Comparison of ENCODE assay signal across 10 cellular contexts in the genomic region with DNA sequence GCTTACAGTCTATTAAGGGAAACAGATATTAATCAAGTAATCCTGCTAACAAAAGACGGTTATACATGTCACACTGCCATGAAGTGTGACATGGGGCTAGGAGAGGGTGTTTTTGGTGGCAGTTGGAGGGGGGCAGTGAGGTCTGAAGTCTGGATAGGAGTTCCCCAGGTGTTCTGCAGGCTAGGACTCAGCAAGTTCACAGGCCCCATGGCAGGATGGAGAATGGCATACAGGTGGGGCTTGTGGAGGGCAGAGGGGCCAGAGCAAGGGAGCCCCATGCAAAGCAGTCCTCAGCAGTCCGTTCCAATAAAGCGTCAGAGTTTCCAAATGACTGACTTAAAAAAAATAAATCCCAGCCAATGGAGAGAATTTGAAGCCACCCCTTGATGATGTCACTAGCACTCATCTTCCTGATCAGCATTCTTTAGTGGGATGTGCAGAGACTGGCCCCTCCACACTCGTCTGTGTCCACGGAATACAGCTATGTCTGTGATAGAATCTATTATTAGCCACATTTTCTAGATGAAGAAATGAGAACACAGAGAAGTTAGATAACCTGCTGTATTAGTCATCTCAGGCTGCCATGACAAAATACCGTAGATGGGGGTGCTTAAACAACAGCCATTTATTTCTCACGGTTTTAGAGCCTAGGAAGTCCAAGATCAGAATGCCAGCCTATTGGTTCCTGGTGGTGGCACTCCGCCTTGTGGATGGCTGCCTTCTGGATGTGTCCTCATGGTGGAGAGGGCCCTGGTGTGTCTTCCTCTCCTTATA. TPM values are rescaled to one million over a fixed set of nuclear protein-coding genes. Genes with fewer than 3 reads are reported as not detected.
DNase-seq lines count a peak whose midpoint lies in the region; ATAC-seq and TF ChIP-seq lines count a peak whose summit lies in the region.
"Had no signal": no experiment of that assay in that cellular context is flagged by ENCODE, and none has a peak within 500 bp of the region (broad histone marks: within the 10 kb centered on the region; RNA-seq: fewer than 3 reads in every experiment).

No MANE protein-coding gene starts in this region.

- H3K4me1 Mint-ChIP-seq in natural killer cell = peaks cover 23 to 25% of the 10 kb centered on the region in 2 donors
- peaks cover 4% of the 10 kb centered on the region for H3K4me1 Mint-ChIP-seq in activated CD8-positive, alpha-beta memory T cell treated with anti-CD3 and anti-CD28 coated beads, Interleukin-2, amount 10 ng/mL, durations not matched to agents 7 days and 5 days

- no peak overlapping the region for H3K27ac Mint-ChIP-seq in natural killer cell
- H3K27ac Mint-ChIP-seq in activated CD8-positive, alpha-beta memory T cell treated with anti-CD3 and anti-CD28 coated beads, Interleukin-2, amount 10 ng/mL, durations not matched to agents 7 days and 5 days = no peak overlapping the region

- in situ Hi-C loops in GM13976 (cut with MboI; ENCODE audit: low sequenced_read_pairs, unreplicated experiment) = no loop called here

- H3K4me3 Mint-ChIP-seq in natural killer cell = peak overlapping the region; percentile 68
- H3K4me3 Mint-ChIP-seq in activated CD8-positive, alpha-beta memory T cell treated with anti-CD3 and anti-CD28 coated beads, Interleukin-2, amount 10 ng/mL, durations not matched to agents 7 days and 5 days = no peak overlapping the region

- ATAC-seq in natural killer cell = no peak
- no peak for ATAC-seq in activated CD8-positive, alpha-beta memory T cell treated with anti-CD3 and anti-CD28 coated beads, Interleukin-2, amount 10 ng/mL, durations not matched to agents 7 days and 5 days

- no peak overlapping the region for H3K4me3 ChIP-seq in AG09309 (ENCODE audit: control insufficient read depth, low read depth, low read length)

- H3K27me3 Mint-ChIP-seq in natural killer cell (ENCODE audit: low read depth in 2 of 2) = peaks cover 10 to 13% of the 10 kb centered on the region in 2 donors
- H3K27me3 Mint-ChIP-seq in activated CD8-positive, alpha-beta memory T cell treated with anti-CD3 and anti-CD28 coated beads, Interleukin-2, amount 10 ng/mL, durations not matched to agents 7 days and 5 days = peaks cover 25% of the 10 kb centered on the region

- CTCF ChIA-PET in activated CD8-positive, alpha-beta memory T cell treated with anti-CD3 and anti-CD28 coated beads, Interleukin-2, amount 10 ng/mL, durations not matched to agents 7 days and 5 days (lab: Charles Lee) = no interaction called here

- TF ChIP-seq CTCF in AG09309 (IDR thresholded peaks at IDR 0.05; ENCODE audit: control insufficient read depth, insufficient read depth, low read depth, low read length, missing control alignments) = no peak
- TF ChIP-seq CTCF in natural killer cell (IDR thresholded peaks at IDR 0.05) = no peak
- TF ChIP-seq CTCF in GM13976 (IDR thresholded peaks at IDR 0.05; ENCODE audit: borderline replicate concordance, control extremely low read depth, extremely low read depth, insufficient read depth, missing control alignments) = no peak

- peak; percentile 17 for DNase-seq in AG09309 (ENCODE audit: low read depth)
- DNase-seq in M059J (ENCODE audit: low read depth) = peak; percentile 81
- peak; percentile 34 to 44 for DNase-seq in dermis microvascular lymphatic vessel endothelial cell (ENCODE audit: low read depth in 2 of 2)
- no peak for DNase-seq in natural killer cell
- DNase-seq in GM13976 (ENCODE audit: low spot score) = no peak
- no peak for DNase-seq in activated CD8-positive, alpha-beta memory T cell treated with anti-CD3 and anti-CD28 coated beads, Interleukin-2, amount 10 ng/mL, durations not matched to agents 7 days and 5 days
- DNase-seq in stimulated activated CD4-positive, alpha-beta T cell treated with anti-CD3 and anti-CD28 coated beads, Interleukin-2, amount 100 ng/mL, for 48 hours = no peak
- DNase-seq in SW 1271 (lab: John Stamatoyannopoulos, UW) = no peak
- DNase-seq: DND-41; stimulated activated CD4-positive, alpha-beta T cell treated with anti-CD3 and anti-CD28 coated beads, Interleukin-4, amount 100 ng/mL, for 4 hours had no signal

- H3K36me3 Mint-ChIP-seq in natural killer cell = no peaks in the 10 kb centered on the region
- H3K36me3 Mint-ChIP-seq in activated CD8-positive, alpha-beta memory T cell treated with anti-CD3 and anti-CD28 coated beads, Interleukin-2, amount 10 ng/mL, durations not matched to agents 7 days and 5 days = no peaks in the 10 kb centered on the region

- H3K9me3 Mint-ChIP-seq in natural killer cell = no peaks in the 10 kb centered on the region
- no peaks in the 10 kb centered on the region for H3K9me3 Mint-ChIP-seq in activated CD8-positive, alpha-beta memory T cell treated with anti-CD3 and anti-CD28 coated beads, Interleukin-2, amount 10 ng/mL, durations not matched to agents 7 days and 5 days (ENCODE audit: low read depth)

- intact Hi-C loops in natural killer cell (cut with micrococcal nuclease) = no loop called here

RNA-seq across cellular contexts. Expression of a gene that starts 32.6 kb away (rescaled TPM):
- total RNA-seq in M059J (2014; rRNA removed; shearing (Covaris generic)) = 3.5 and 6.1 TPM in 2 replicates
- total RNA-seq in dermis microvascular lymphatic vessel endothelial cell = 4.5 and 7.0 TPM in 2 replicates
- 10 to 100 TPM; 10.3 to 14.7 (median 13.7) TPM for total RNA-seq in natural killer cell
- 1 to 10 TPM; 2.5 to 4.6 TPM for total RNA-seq in activated CD8-positive, alpha-beta memory T cell treated with anti-CD3 and anti-CD28 coated beads, Interleukin-2, amount 10 ng/mL, durations not matched to agents 7 days and 5 days

Comparison
In these comparisons a context has a peak if more than half of its experiments do, and no peak if none do; other contexts are left out.
1. DNase-seq: peak in AG09309 (single experiment), M059J (single experiment) and dermis microvascular lymphatic vessel endothelial cell (2 of 2); none in natural killer cell (single experiment), GM13976 (single experiment), activated CD8-positive, alpha-beta memory T cell treated with anti-CD3 and anti-CD28 coated beads, Interleukin-2, amount 10 ng/mL, durations not matched to agents 7 days and 5 days (single experiment), stimulated activated CD4-positive, alpha-beta T cell treated with anti-CD3 and anti-CD28 coated beads, Interleukin-2, amount 100 ng/mL, for 48 hours (0 of 2) and SW 1271 (0 of 2).